In genomic region chr2:64454316-64455030, GRCh38 we compare ENCODE assay signal across 1 cellular context.
A peak's percentile ranks its signal among the peaks of the same experiment; 100 is the strongest.
TF ChIP-seq lines count a peak whose summit lies in the region.

No MANE protein-coding gene starts in this region.

TF ChIP-seq in HepG2, 621 proteins besides CTCF, POLR2A, EP300 and RAD21 (continued from another document and continues in another):
- TF ChIP-seq MAFK (conservative IDR thresholded peaks at IDR 0.05 in 1 of 2, IDR thresholded peaks at IDR 0.05 in 1 of 2; ENCODE audit: low read length in 2 of 2): no peak
- TF ChIP-seq, protein P1, sequence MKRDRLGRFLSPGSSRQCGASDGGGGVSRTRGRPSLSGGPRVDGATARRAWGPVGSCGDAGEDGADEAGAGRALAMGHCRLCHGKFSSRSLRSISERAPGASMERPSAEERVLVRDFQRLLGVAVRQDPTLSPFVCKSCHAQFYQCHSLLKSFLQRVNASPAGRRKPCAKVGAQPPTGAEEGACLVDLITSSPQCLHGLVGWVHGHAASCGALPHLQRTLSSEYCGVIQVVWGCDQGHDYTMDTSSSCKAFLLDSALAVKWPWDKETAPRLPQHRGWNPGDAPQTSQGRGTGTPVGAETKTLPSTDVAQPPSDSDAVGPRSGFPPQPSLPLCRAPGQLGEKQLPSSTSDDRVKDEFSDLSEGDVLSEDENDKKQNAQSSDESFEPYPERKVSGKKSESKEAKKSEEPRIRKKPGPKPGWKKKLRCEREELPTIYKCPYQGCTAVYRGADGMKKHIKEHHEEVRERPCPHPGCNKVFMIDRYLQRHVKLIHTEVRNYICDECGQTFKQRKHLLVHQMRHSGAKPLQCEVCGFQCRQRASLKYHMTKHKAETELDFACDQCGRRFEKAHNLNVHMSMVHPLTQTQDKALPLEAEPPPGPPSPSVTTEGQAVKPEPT (CRISPR knock-in tag; IDR thresholded peaks at IDR 0.05; ENCODE audit: low read depth): 0 out of 2 replicates have a peak, but pooled peaks have one; percentile 42
- no peak for TF ChIP-seq ZBTB3 (CRISPR knock-in tag; IDR thresholded peaks at IDR 0.05; ENCODE audit: borderline replicate concordance, low read depth)
- no peak for TF ChIP-seq MLLT10 (CRISPR knock-in tag; IDR thresholded peaks at IDR 0.05)
- no peak for TF ChIP-seq TBP (CRISPR knock-in tag; IDR thresholded peaks at IDR 0.05)
- no peak for TF ChIP-seq ZSCAN12 (CRISPR knock-in tag; IDR thresholded peaks at IDR 0.05)
- TF ChIP-seq ZNF224 (CRISPR knock-in tag; IDR thresholded peaks at IDR 0.05): no peak
- no peak for TF ChIP-seq ATF5 (CRISPR knock-in tag; IDR thresholded peaks at IDR 0.05; ENCODE audit: low read depth)
- no peak for TF ChIP-seq DNMT3B (CRISPR knock-in tag; conservative IDR thresholded peaks at IDR 0.05)
- TF ChIP-seq AGO1 (IDR thresholded peaks at IDR 0.05; ENCODE audit: low read depth, low read length, poor library complexity, severe bottlenecking): no peak
- no peak for TF ChIP-seq ARNT (IDR thresholded peaks at IDR 0.05)
- TF ChIP-seq, protein P2, sequence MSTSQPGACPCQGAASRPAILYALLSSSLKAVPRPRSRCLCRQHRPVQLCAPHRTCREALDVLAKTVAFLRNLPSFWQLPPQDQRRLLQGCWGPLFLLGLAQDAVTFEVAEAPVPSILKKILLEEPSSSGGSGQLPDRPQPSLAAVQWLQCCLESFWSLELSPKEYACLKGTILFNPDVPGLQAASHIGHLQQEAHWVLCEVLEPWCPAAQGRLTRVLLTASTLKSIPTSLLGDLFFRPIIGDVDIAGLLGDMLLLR (CRISPR knock-in tag; IDR thresholded peaks at IDR 0.05): peak; percentile 41; the same call in 1 of the 2 replicates
- no peak for TF ChIP-seq HNF4G (IDR thresholded peaks at IDR 0.05; ENCODE audit: borderline replicate concordance, low read depth, low read length)
- TF ChIP-seq HNF4G (CRISPR knock-in tag; IDR thresholded peaks at IDR 0.05; ENCODE audit: borderline replicate concordance, low read depth): 0 out of 2 replicates have a peak, but pooled peaks have one; percentile 40
- TF ChIP-seq MTERF4 (CRISPR knock-in tag; IDR thresholded peaks at IDR 0.05): peak; percentile 43; the same call in 1 of the 2 replicates
- peak; percentile 65 for TF ChIP-seq HNRNPLL (IDR thresholded peaks at IDR 0.05; ENCODE audit: low read depth, low read length, poor library complexity, severe bottlenecking)
- TF ChIP-seq RAD51 (IDR thresholded peaks at IDR 0.05; ENCODE audit: borderline replicate concordance): no peak
- TF ChIP-seq KDM4B (CRISPR knock-in tag; IDR thresholded peaks at IDR 0.05): no peak; the same call in 1 of the 2 replicates
- no peak for TF ChIP-seq REST (IDR thresholded peaks at IDR 0.05; ENCODE audit: borderline replicate concordance in 1 of 2, low read depth in 1 of 2, low read length in 2 of 2)
- no peak for TF ChIP-seq MZF1 (CRISPR knock-in tag; IDR thresholded peaks at IDR 0.05; ENCODE audit: borderline replicate concordance)
- peak; percentile 76; the same call in 1 of the 2 replicates for TF ChIP-seq ZNF619 (CRISPR knock-in tag; IDR thresholded peaks at IDR 0.05)
- no peak for TF ChIP-seq CSRNP1 (CRISPR knock-in tag; IDR thresholded peaks at IDR 0.05)
- peak; percentile 39; the same call in 1 of the 2 replicates for TF ChIP-seq MYC (CRISPR knock-in tag; IDR thresholded peaks at IDR 0.05; ENCODE audit: borderline replicate concordance)
- TF ChIP-seq ZNF414 (CRISPR knock-in tag; IDR thresholded peaks at IDR 0.05): no peak
- TF ChIP-seq ZNF446 (CRISPR knock-in tag; IDR thresholded peaks at IDR 0.05): 0 out of 2 replicates have a peak, but pooled peaks have one; percentile 6
- TF ChIP-seq ZNF674 (CRISPR knock-in tag; IDR thresholded peaks at IDR 0.05; ENCODE audit: low read depth): no peak
- peak; percentile 41 for TF ChIP-seq CCDC6 (CRISPR knock-in tag; IDR thresholded peaks at IDR 0.05)
- no peak; the same call in 1 of the 2 replicates for TF ChIP-seq ZNF235 (CRISPR knock-in tag; IDR thresholded peaks at IDR 0.05; ENCODE audit: borderline replicate concordance)
- TF ChIP-seq ATF7 (IDR thresholded peaks at IDR 0.05): no peak
- TF ChIP-seq ATF7 (CRISPR knock-in tag; IDR thresholded peaks at IDR 0.05): no peak
- TF ChIP-seq ZBTB37 (CRISPR knock-in tag; IDR thresholded peaks at IDR 0.05): no peak
- no peak for TF ChIP-seq ZNF160 (CRISPR knock-in tag; IDR thresholded peaks at IDR 0.05)
- no peak for TF ChIP-seq RFX3 (CRISPR knock-in tag; IDR thresholded peaks at IDR 0.05)
- TF ChIP-seq, protein P3, sequence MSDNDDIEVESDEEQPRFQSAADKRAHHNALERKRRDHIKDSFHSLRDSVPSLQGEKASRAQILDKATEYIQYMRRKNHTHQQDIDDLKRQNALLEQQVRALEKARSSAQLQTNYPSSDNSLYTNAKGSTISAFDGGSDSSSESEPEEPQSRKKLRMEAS (IDR thresholded peaks at IDR 0.05): peak; percentile 55
- TF ChIP-seq ZNF552 (CRISPR knock-in tag; IDR thresholded peaks at IDR 0.05; ENCODE audit: borderline replicate concordance): peak; percentile 41; the same call in 1 of the 2 replicates
- TF ChIP-seq TOE1 (CRISPR knock-in tag; IDR thresholded peaks at IDR 0.05): no peak
- TF ChIP-seq RCOR2 (CRISPR knock-in tag; IDR thresholded peaks at IDR 0.05): no peak
- TF ChIP-seq ZNF614 (CRISPR knock-in tag; IDR thresholded peaks at IDR 0.05; ENCODE audit: borderline replicate concordance): no peak
- no peak for TF ChIP-seq SRF (IDR thresholded peaks at IDR 0.05; ENCODE audit: low read depth, low read length)
- no peak for TF ChIP-seq GTF2F1 (IDR thresholded peaks at IDR 0.05; ENCODE audit: low read length)
- TF ChIP-seq, protein P4, sequence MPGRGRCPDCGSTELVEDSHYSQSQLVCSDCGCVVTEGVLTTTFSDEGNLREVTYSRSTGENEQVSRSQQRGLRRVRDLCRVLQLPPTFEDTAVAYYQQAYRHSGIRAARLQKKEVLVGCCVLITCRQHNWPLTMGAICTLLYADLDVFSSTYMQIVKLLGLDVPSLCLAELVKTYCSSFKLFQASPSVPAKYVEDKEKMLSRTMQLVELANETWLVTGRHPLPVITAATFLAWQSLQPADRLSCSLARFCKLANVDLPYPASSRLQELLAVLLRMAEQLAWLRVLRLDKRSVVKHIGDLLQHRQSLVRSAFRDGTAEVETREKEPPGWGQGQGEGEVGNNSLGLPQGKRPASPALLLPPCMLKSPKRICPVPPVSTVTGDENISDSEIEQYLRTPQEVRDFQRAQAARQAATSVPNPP (CRISPR knock-in tag; IDR thresholded peaks at IDR 0.05): no peak
- TF ChIP-seq ZSCAN22 (CRISPR knock-in tag; IDR thresholded peaks at IDR 0.05): no peak
- no peak for TF ChIP-seq MEIS2 (CRISPR knock-in tag; IDR thresholded peaks at IDR 0.05)
- TF ChIP-seq, protein P5, sequence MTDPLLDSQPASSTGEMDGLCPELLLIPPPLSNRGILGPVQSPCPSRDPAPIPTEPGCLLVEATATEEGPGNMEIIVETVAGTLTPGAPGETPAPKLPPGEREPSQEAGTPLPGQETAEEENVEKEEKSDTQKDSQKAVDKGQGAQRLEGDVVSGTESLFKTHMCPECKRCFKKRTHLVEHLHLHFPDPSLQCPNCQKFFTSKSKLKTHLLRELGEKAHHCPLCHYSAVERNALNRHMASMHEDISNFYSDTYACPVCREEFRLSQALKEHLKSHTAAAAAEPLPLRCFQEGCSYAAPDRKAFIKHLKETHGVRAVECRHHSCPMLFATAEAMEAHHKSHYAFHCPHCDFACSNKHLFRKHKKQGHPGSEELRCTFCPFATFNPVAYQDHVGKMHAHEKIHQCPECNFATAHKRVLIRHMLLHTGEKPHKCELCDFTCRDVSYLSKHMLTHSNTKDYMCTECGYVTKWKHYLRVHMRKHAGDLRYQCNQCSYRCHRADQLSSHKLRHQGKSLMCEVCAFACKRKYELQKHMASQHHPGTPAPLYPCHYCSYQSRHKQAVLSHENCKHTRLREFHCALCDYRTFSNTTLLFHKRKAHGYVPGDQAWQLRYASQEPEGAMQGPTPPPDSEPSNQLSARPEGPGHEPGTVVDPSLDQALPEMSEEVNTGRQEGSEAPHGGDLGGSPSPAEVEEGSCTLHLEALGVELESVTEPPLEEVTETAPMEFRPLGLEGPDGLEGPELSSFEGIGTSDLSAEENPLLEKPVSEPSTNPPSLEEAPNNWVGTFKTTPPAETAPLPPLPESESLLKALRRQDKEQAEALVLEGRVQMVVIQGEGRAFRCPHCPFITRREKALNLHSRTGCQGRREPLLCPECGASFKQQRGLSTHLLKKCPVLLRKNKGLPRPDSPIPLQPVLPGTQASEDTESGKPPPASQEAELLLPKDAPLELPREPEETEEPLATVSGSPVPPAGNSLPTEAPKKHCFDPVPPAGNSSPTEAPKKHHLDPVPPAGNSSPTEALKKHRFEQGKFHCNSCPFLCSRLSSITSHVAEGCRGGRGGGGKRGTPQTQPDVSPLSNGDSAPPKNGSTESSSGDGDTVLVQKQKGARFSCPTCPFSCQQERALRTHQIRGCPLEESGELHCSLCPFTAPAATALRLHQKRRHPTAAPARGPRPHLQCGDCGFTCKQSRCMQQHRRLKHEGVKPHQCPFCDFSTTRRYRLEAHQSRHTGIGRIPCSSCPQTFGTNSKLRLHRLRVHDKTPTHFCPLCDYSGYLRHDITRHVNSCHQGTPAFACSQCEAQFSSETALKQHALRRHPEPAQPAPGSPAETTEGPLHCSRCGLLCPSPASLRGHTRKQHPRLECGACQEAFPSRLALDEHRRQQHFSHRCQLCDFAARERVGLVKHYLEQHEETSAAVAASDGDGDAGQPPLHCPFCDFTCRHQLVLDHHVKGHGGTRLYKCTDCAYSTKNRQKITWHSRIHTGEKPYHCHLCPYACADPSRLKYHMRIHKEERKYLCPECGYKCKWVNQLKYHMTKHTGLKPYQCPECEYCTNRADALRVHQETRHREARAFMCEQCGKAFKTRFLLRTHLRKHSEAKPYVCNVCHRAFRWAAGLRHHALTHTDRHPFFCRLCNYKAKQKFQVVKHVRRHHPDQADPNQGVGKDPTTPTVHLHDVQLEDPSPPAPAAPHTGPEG (CRISPR knock-in tag; IDR thresholded peaks at IDR 0.05): no peak
- no peak for TF ChIP-seq SNRNP70 (IDR thresholded peaks at IDR 0.05; ENCODE audit: low read depth, low read length)
- TF ChIP-seq ZNF616 (CRISPR knock-in tag; IDR thresholded peaks at IDR 0.05; ENCODE audit: low read depth): peak; percentile 60; the same call in 1 of the 2 replicates
